In the genomic region with DNA sequence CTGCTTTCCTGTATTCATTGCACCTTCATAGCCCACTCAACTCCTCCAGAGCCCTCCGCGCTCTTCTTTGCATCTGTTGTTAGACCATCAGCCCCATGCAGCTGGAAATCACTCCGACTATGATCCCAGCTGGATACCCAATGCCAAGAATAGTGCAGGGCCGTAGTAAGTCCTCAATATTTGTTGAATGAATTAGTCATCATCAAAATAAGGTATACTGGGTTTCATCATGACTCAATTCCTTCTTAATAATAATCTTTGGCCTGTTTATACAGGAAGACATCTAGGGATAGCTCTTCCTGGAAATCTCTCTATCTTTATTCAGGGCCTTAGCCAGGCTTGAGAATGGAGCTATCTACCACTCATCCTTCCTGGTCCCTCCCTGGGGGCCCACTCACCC, we compare ENCODE assay signal across 30 cellular contexts.
DNase-seq lines count a peak whose midpoint lies in the region; ATAC-seq, FAIRE-seq and TF ChIP-seq lines count a peak whose summit lies in the region.
"Had no signal": no experiment of that assay in that cellular context is flagged by ENCODE, and none has a peak within 500 bp of the region (broad histone marks: within the 10 kb centered on the region; RNA-seq: fewer than 3 reads in every experiment).

No MANE protein-coding gene starts in this region.

- no peaks in the 10 kb centered on the region for H3K36me3 Mint-ChIP-seq in astrocyte (ENCODE audit: low read depth, unreplicated experiment)
- H3K36me3 Mint-ChIP-seq: CD14-positive monocyte; CD8-positive, alpha-beta memory T cell had no signal

- H3K79me2 ChIP-seq in SK-N-SH (ENCODE audit: insufficient read depth) (no peaks in the 10 kb centered on the region), astrocyte (ENCODE audit: insufficient read depth, low read length) (no peaks in the 10 kb centered on the region)

- H3K4me2 ChIP-seq in SK-N-SH (no peak overlapping the region), astrocyte (ENCODE audit: low read length) (no peak overlapping the region)
- H3K4me2 ChIP-seq: PC-9 had no signal

- no peaks in the 10 kb centered on the region for H3K9me2 ChIP-seq in SK-N-SH

- H3K27ac Mint-ChIP-seq in astrocyte (ENCODE audit: unreplicated experiment), result no peak overlapping the region
- H3K27ac Mint-ChIP-seq: CD14-positive monocyte; CD8-positive, alpha-beta memory T cell had no signal

- peaks cover 10% of the 10 kb centered on the region for H3K27me3 Mint-ChIP-seq in astrocyte (ENCODE audit: low read depth, unreplicated experiment)

- H3K9ac ChIP-seq in SK-N-SH (no peak overlapping the region), astrocyte (ENCODE audit: low read length) (no peak overlapping the region)

- TF ChIP-seq CTCF in SK-N-SH (IDR thresholded peaks at IDR 0.05), result no peak
- no peak for TF ChIP-seq CTCF in astrocyte (IDR thresholded peaks at IDR 0.05; ENCODE audit: insufficient read depth, low read depth, low read length)
- TF ChIP-seq CTCF in fibroblast of mammary gland (conservative IDR thresholded peaks at IDR 0.05; ENCODE audit: control insufficient read depth, insufficient read depth, low read depth, low read length), result no peak

- H3K4me1 Mint-ChIP-seq in astrocyte (ENCODE audit: low read depth, unreplicated experiment), result peaks cover 17% of the 10 kb centered on the region
- H3K4me1 Mint-ChIP-seq: CD14-positive monocyte; CD8-positive, alpha-beta memory T cell had no signal

- intact Hi-C loops in right cardiac atrium (cut with DNase I), result no loop called here

- H3K4me1 ChIP-seq in SK-N-SH (ENCODE audit: control insufficient read depth in 1 of 2, insufficient read depth in 2 of 2, low read depth in 1 of 2, low read length in 1 of 2) (0 out of 4 replicates have a peak, but pooled peaks cover 0 to 3% of the 10 kb centered on the region in 2 experiments), astrocyte (ENCODE audit: insufficient read depth, low read length) (peaks cover 17% of the 10 kb centered on the region), right cardiac atrium (ENCODE audit: control insufficient read depth, insufficient read depth, low read length) (no peaks in the 10 kb centered on the region)
- H3K4me1 ChIP-seq: BE2C had no signal

- H3K36me3 ChIP-seq in SK-N-SH (replicated peaks in 1 of 2; ENCODE audit: control insufficient read depth in 1 of 2, insufficient read depth in 2 of 2, low read length in 1 of 2) (no peaks in the 10 kb centered on the region), astrocyte (ENCODE audit: insufficient read depth, low read length) (no peaks in the 10 kb centered on the region)
- H3K36me3 ChIP-seq: BE2C had no signal

- no peaks in the 10 kb centered on the region for H3K9me3 ChIP-seq in SK-N-SH
- H3K9me3 ChIP-seq in astrocyte (ENCODE audit: insufficient read depth, low read depth, low read length), result no peaks in the 10 kb centered on the region
- H3K9me3 ChIP-seq in right cardiac atrium (ENCODE audit: control insufficient read depth, low read length), result no peaks in the 10 kb centered on the region
- H3K9me3 ChIP-seq: BE2C had no signal

- WGBS in SK-N-SH (ENCODE audit: low lambda C conversion rate), result 55% methylated on average over 4 of the region's 4 CpGs
- 64% methylated on average over 4 of the region's 4 CpGs for WGBS in right cardiac atrium

- H3F3A ChIP-seq in SK-N-SH (replicated peaks; ENCODE audit: insufficient read depth), result no peaks in the 10 kb centered on the region

- no peak for TF ChIP-seq EP300 in SK-N-SH (IDR thresholded peaks at IDR 0.05; ENCODE audit: borderline replicate concordance in 1 of 2, low read depth in 1 of 2, low read length in 1 of 2)

- H3K4me3 Mint-ChIP-seq in astrocyte (ENCODE audit: unreplicated experiment), result no peak overlapping the region
- H3K4me3 Mint-ChIP-seq: CD14-positive monocyte; CD8-positive, alpha-beta memory T cell had no signal

- H3K27ac ChIP-seq in SK-N-SH (ENCODE audit: low read depth in 2 of 2, low read length in 1 of 2) (no peak overlapping the region), astrocyte (ENCODE audit: low read depth, low read length) (no peak overlapping the region), right cardiac atrium (ENCODE audit: low read length) (no peak overlapping the region)
- H3K27ac ChIP-seq: PC-9, SK-N-MC had no signal

- H3K9me3 Mint-ChIP-seq in astrocyte (ENCODE audit: unreplicated experiment), result no peaks in the 10 kb centered on the region

- H3K4me3 ChIP-seq in SK-N-SH (ENCODE audit: low read depth in 2 of 2, low read length in 1 of 2) (no peak overlapping the region), astrocyte (ENCODE audit: insufficient read depth, low read depth, low read length) (no peak overlapping the region), fibroblast of mammary gland (ENCODE audit: control insufficient read depth, low read depth, low read length) (no peak overlapping the region), right cardiac atrium (ENCODE audit: low read length) (no peak overlapping the region)
- H3K4me3 ChIP-seq: K562, PC-9, SK-N-MC had no signal

- no peaks in the 10 kb centered on the region for H3K27me3 ChIP-seq in SK-N-SH (ENCODE audit: insufficient read depth)
- H3K27me3 ChIP-seq in astrocyte (ENCODE audit: insufficient read depth, low read length), result no peaks in the 10 kb centered on the region
- no peaks in the 10 kb centered on the region for H3K27me3 ChIP-seq in right cardiac atrium (ENCODE audit: control insufficient read depth, insufficient read depth)

- TF ChIP-seq RAD21 in SK-N-SH (IDR thresholded peaks at IDR 0.05; ENCODE audit: low read length), result no peak

- H2AFZ ChIP-seq in SK-N-SH (ENCODE audit: low read depth) (no peak overlapping the region), astrocyte (ENCODE audit: low read depth, low read length) (no peak overlapping the region)
- H2AFZ ChIP-seq: PC-9 had no signal

- H4K20me1 ChIP-seq in SK-N-SH (ENCODE audit: insufficient read depth), result 0 out of 2 replicates have a peak, but pooled peaks cover 2% of the 10 kb centered on the region
- H4K20me1 ChIP-seq in astrocyte (ENCODE audit: insufficient read depth, low read length), result no peaks in the 10 kb centered on the region

- CTCF ChIA-PET in SK-N-SH (lab: Yijun Ruan, JAX), result interaction anchor here (1.7 kb wide), 1 partner anchor 427 kb away, joined by 4 read pairs; no protein-coding TSS in a partner anchor

- no peak for ATAC-seq in SK-N-SH treated with all-trans-retinoic acid at 6 μM for 48 hours
- no peak for ATAC-seq in right cardiac atrium
- ATAC-seq: K562 had no signal

- FAIRE-seq in astrocyte (lab: Jason Lieb, UNC), result no peak
- FAIRE-seq: HTR-8/SVneo, K562 had no signal

- POLR2A ChIA-PET in SK-N-SH (lab: Yijun Ruan, JAX), result no interaction called here

- no peak for DNase-seq in SK-N-SH
- DNase-seq in astrocyte (ENCODE audit: low read depth), result peak; percentile 38
- DNase-seq in fibroblast of mammary gland (ENCODE audit: low read depth), result peak; percentile 63
- peak; percentile 9 for DNase-seq in smooth muscle cell of the brain vasculature (ENCODE audit: low read depth, low spot score)
- DNase-seq in right cardiac atrium, result no peak
- DNase-seq in putamen (ENCODE audit: low spot score), result no peak
- DNase-seq in HT-29 (ENCODE audit: low spot score), result no peak
- DNase-seq: 8988T; ACHN; BE2C; CD8-positive, alpha-beta memory T cell; DMS 273 treated with DMSO at 0.1 percent for 48 hours; DND-41; H7; Kasumi-1; MV-4-11; NCI-H1105; NCI-H2029; NCI-H446; NCI-H526; NCI-H82; NK-92 treated with Interleukin-12 subunit alpha and Interleukin-12 subunit beta, amount 100 ng/mL, for 24 hours; PC-9; RPMI8226; SIG-M5 had no signal

TF ChIP-seq in SK-N-SH, 30 proteins besides CTCF, POLR2A, EP300 and RAD21 (continues in another document):
- TF ChIP-seq FOSL2 (IDR thresholded peaks at IDR 0.05; ENCODE audit: borderline replicate concordance, low read depth) (peak; percentile 21; the same call in 1 of the 2 replicates), GABPA (IDR thresholded peaks at IDR 0.05; ENCODE audit: low read depth) (no peak), GATA2 (CRISPR knock-in tag; IDR thresholded peaks at IDR 0.05) (no peak), SIN3A (IDR thresholded peaks at IDR 0.05; ENCODE audit: borderline replicate concordance, low read depth, low read length) (no peak), RXRA (IDR thresholded peaks at IDR 0.05; ENCODE audit: borderline replicate concordance, low read depth) (no peak), JUND (IDR thresholded peaks at IDR 0.05) (peak; percentile 27)
- TF ChIP-seq, protein P1, sequence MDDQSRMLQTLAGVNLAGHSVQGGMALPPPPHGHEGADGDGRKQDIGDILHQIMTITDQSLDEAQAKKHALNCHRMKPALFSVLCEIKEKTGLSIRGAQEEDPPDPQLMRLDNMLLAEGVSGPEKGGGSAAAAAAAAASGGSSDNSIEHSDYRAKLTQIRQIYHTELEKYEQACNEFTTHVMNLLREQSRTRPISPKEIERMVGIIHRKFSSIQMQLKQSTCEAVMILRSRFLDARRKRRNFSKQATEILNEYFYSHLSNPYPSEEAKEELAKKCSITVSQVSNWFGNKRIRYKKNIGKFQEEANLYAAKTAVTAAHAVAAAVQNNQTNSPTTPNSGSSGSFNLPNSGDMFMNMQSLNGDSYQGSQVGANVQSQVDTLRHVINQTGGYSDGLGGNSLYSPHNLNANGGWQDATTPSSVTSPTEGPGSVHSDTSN (IDR thresholded peaks at IDR 0.05), result 0 out of 2 replicates have a peak, but pooled peaks have one; percentile 8

TF ChIP-seq in SK-N-SH treated with all-trans-retinoic acid at 6 μM for 48 hours, 23 proteins besides CTCF, POLR2A, EP300 and RAD21 (continues in another document):
- TF ChIP-seq ZFP3 (CRISPR knock-in tag; IDR thresholded peaks at IDR 0.05) (no peak), TOX (CRISPR knock-in tag; IDR thresholded peaks at IDR 0.05; ENCODE audit: borderline replicate concordance) (no peak), ZNF8 (CRISPR knock-in tag; IDR thresholded peaks at IDR 0.05) (no peak), ZNF565 (CRISPR knock-in tag; conservative IDR thresholded peaks at IDR 0.05; ENCODE audit: low read depth) (no peak)
- TF ChIP-seq, protein P2, sequence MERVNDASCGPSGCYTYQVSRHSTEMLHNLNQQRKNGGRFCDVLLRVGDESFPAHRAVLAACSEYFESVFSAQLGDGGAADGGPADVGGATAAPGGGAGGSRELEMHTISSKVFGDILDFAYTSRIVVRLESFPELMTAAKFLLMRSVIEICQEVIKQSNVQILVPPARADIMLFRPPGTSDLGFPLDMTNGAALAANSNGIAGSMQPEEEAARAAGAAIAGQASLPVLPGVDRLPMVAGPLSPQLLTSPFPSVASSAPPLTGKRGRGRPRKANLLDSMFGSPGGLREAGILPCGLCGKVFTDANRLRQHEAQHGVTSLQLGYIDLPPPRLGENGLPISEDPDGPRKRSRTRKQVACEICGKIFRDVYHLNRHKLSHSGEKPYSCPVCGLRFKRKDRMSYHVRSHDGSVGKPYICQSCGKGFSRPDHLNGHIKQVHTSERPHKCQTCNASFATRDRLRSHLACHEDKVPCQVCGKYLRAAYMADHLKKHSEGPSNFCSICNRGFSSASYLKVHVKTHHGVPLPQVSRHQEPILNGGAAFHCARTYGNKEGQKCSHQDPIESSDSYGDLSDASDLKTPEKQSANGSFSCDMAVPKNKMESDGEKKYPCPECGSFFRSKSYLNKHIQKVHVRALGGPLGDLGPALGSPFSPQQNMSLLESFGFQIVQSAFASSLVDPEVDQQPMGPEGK (CRISPR knock-in tag; IDR thresholded peaks at IDR 0.05; ENCODE audit: borderline replicate concordance), result no peak

Comparison
In these comparisons a context has a peak if more than half of its experiments do, and no peak if none do; other contexts are left out.
1. DNase-seq: peak in astrocyte (single experiment), fibroblast of mammary gland (single experiment) and smooth muscle cell of the brain vasculature (single experiment); none in SK-N-SH (single experiment), right cardiac atrium (0 of 3), putamen (single experiment) and HT-29 (single experiment).